In the genomic region with DNA sequence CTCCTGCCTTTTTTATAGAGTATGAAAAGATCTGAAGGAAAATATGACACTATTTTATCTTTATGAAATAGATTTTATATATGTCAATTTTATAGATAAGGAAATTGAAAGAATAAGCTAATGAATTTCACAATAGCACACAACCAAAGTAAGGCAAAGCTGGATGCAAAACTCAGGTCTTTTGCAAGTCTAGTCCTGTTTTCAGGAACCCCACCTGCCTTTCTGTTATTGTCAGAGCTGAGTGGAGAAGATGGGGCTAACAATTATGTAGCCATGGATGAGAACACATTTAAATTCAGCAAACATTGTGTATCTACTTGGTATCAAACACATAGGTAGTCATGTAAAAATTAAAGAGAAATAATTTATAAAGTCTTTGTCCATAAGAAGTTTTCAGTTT, we compare ENCODE assay signal across 25 cellular contexts.
A peak's percentile ranks its signal among the peaks of the same experiment; 100 is the strongest.
DNase-seq lines count a peak whose midpoint lies in the region; ATAC-seq and TF ChIP-seq lines count a peak whose summit lies in the region.
"Had no signal": no experiment of that assay in that cellular context is flagged by ENCODE, and none has a peak within 500 bp of the region (broad histone marks: within the 10 kb centered on the region; RNA-seq: fewer than 3 reads in every experiment).

No MANE protein-coding gene starts in this region.

- no peaks in the 10 kb centered on the region for H3K9me3 Mint-ChIP-seq in CD14-positive monocyte
- H3K9me3 Mint-ChIP-seq in dendritic cell treated with granulocyte-macrophage colony-stimulating factor and Interleukin-4, amounts not matched to agents 40 ng/mL and 50 ng/mL, for 4 days, result no peaks in the 10 kb centered on the region
- H3K9me3 Mint-ChIP-seq: HFFc6 had no signal

- DNase-seq in NCI-H1436 treated with DMSO at 0.1 percent for 48 hours (lab: John Stamatoyannopoulos, UW), result peak; percentile 24
- DNase-seq in NCI-H1436 (lab: John Stamatoyannopoulos, UW), result no peak
- no peak for DNase-seq in CD14-positive monocyte (ENCODE audit: low spot score)
- DNase-seq in NCI-H526 treated with DMSO at 0.1 percent for 48 hours (lab: John Stamatoyannopoulos, UW), result peak; percentile 89
- no peak for DNase-seq in testis
- DNase-seq: BE2C, Calu3, DMS79 treated with DMSO at 0.1 percent for 48 hours, GF-D8, GOT3, HFFc6, Kasumi-1, MV-4-11, NCI-H187, NCI-H2081 treated with DMSO at 0.1 percent for 48 hours, NCI-H446 treated with DMSO at 0.1 percent for 48 hours, NCI-H69, OCI-M1, Peyer's patch, SHP77 treated with DMSO at 0.1 percent for 48 hours had no signal

- no peak for TF ChIP-seq POLR2A in testis (IDR thresholded peaks at IDR 0.05)

- H3K9me3 ChIP-seq in testis, result no peaks in the 10 kb centered on the region
- H3K9me3 ChIP-seq: BE2C, HAP-1, Peyer's patch had no signal

- intact Hi-C loops in CD14-positive monocyte (cut with micrococcal nuclease), result no loop called here
- intact Hi-C loops in dendritic cell treated with granulocyte-macrophage colony-stimulating factor and Interleukin-4, amounts not matched to agents 40 ng/mL and 50 ng/mL, for 4 days (cut with micrococcal nuclease), result no loop called here
- intact Hi-C loops in testis (cut with DNase I; ENCODE audit: low total_unique reads), result no loop called here

- no peaks in the 10 kb centered on the region for H3K4me1 ChIP-seq in testis
- H3K4me1 ChIP-seq: BE2C, HAP-1, Peyer's patch had no signal

- peaks cover 59% of the 10 kb centered on the region for H3K4me1 Mint-ChIP-seq in CD14-positive monocyte
- peaks cover 55% of the 10 kb centered on the region for H3K4me1 Mint-ChIP-seq in dendritic cell treated with granulocyte-macrophage colony-stimulating factor and Interleukin-4, amounts not matched to agents 40 ng/mL and 50 ng/mL, for 4 days (ENCODE audit: low read depth)

- H3K27me3 ChIP-seq in testis, result no peaks in the 10 kb centered on the region
- H3K27me3 ChIP-seq: BE2C, Peyer's patch had no signal

- no peak overlapping the region for H3K4me3 Mint-ChIP-seq in CD14-positive monocyte
- no peak overlapping the region for H3K4me3 Mint-ChIP-seq in dendritic cell treated with granulocyte-macrophage colony-stimulating factor and Interleukin-4, amounts not matched to agents 40 ng/mL and 50 ng/mL, for 4 days
- H3K4me3 Mint-ChIP-seq: HFFc6 had no signal

- peak overlapping the region in 6 of 7 donors; percentile 96 to 98 (median 97) for H3K27ac Mint-ChIP-seq in CD14-positive monocyte
- peak overlapping the region; percentile 92 for H3K27ac Mint-ChIP-seq in dendritic cell treated with granulocyte-macrophage colony-stimulating factor and Interleukin-4, amounts not matched to agents 40 ng/mL and 50 ng/mL, for 4 days
- H3K27ac Mint-ChIP-seq: HFFc6 had no signal

- H3K36me3 Mint-ChIP-seq in CD14-positive monocyte, result peaks cover 3% of the 10 kb centered on the region in 2 donors
- no peaks in the 10 kb centered on the region for H3K36me3 Mint-ChIP-seq in dendritic cell treated with granulocyte-macrophage colony-stimulating factor and Interleukin-4, amounts not matched to agents 40 ng/mL and 50 ng/mL, for 4 days (ENCODE audit: low read depth)

- H3K4me3 ChIP-seq in testis, result no peak overlapping the region
- H3K4me3 ChIP-seq: HAP-1, Peyer's patch had no signal

- no peak overlapping the region for H3K27ac ChIP-seq in testis
- H3K27ac ChIP-seq: 22Rv1, HL-60, Peyer's patch had no signal

- no peaks in the 10 kb centered on the region for H3K27me3 Mint-ChIP-seq in CD14-positive monocyte (ENCODE audit: low read depth in 3 of 3)
- no peaks in the 10 kb centered on the region for H3K27me3 Mint-ChIP-seq in dendritic cell treated with granulocyte-macrophage colony-stimulating factor and Interleukin-4, amounts not matched to agents 40 ng/mL and 50 ng/mL, for 4 days

- H3K36me3 ChIP-seq in testis (ENCODE audit: low read depth, missing control alignments), result no peaks in the 10 kb centered on the region
- H3K36me3 ChIP-seq: BE2C, HAP-1, Peyer's patch had no signal

- TF ChIP-seq CTCF in CD14-positive monocyte (IDR thresholded peaks at IDR 0.05), result no peak
- no peak for TF ChIP-seq CTCF in testis (IDR thresholded peaks at IDR 0.05)

- no peak for ATAC-seq in HG02885 (IDR thresholded peaks at IDR 0.05; ENCODE audit: poor library complexity, unreplicated experiment)

Comparison
In these comparisons a context has a peak if more than half of its experiments do, and no peak if none do; other contexts are left out.
1. DNase-seq: peak in NCI-H1436 treated with DMSO at 0.1 percent for 48 hours (single experiment) and NCI-H526 treated with DMSO at 0.1 percent for 48 hours (single experiment); none in NCI-H1436 (single experiment), CD14-positive monocyte (single experiment) and testis (single experiment).